16 cellular contexts compared by ENCODE assay signal in genomic region chr1:34844252-34844634, GRCh38. TPM values are rescaled to one million over a fixed set of nuclear protein-coding genes. Genes with fewer than 3 reads are reported as not detected.
A peak's percentile ranks its signal among the peaks of the same experiment; 100 is the strongest.
DNase-seq lines count a peak whose midpoint lies in the region; ATAC-seq and TF ChIP-seq lines count a peak whose summit lies in the region.
"Had no signal": no experiment of that assay in that cellular context is flagged by ENCODE, and none has a peak within 500 bp of the region (broad histone marks: within the 10 kb centered on the region; RNA-seq: fewer than 3 reads in every experiment).

No MANE protein-coding gene starts in this region.

- H3K27ac ChIP-seq in HUES6 (ENCODE audit: low read depth, low read length) (no peak overlapping the region), PC-3 (ENCODE audit: low read length) (no peak overlapping the region), right cardiac atrium (ENCODE audit: low read length) (peak overlapping the region; percentile 43), psoas muscle (peak overlapping the region; percentile 58)
- H3K27ac ChIP-seq: Peyer's patch had no signal

- H3K27me3 ChIP-seq in HUES6 (ENCODE audit: control insufficient read depth, insufficient read depth, low read length) (no peaks in the 10 kb centered on the region), PC-3 (ENCODE audit: low read length) (no peaks in the 10 kb centered on the region), right cardiac atrium (ENCODE audit: control insufficient read depth, insufficient read depth) (no peaks in the 10 kb centered on the region), psoas muscle (ENCODE audit: insufficient read depth in 3 of 3, low read length in 2 of 3) (no peaks in the 10 kb centered on the region)
- H3K27me3 ChIP-seq: Peyer's patch, transverse colon had no signal

- H3K9me3 ChIP-seq in HUES6 (ENCODE audit: control insufficient read depth, insufficient read depth, low read depth, low read length) (no peaks in the 10 kb centered on the region), PC-3 (ENCODE audit: low read length) (no peaks in the 10 kb centered on the region), right cardiac atrium (ENCODE audit: control insufficient read depth, low read length) (no peaks in the 10 kb centered on the region), psoas muscle (no peaks in the 10 kb centered on the region)
- H3K9me3 ChIP-seq: Peyer's patch, transverse colon had no signal

- peak; percentile 68 for DNase-seq in PC-3
- DNase-seq in right cardiac atrium, result no peak
- no peak for DNase-seq in psoas muscle
- no peak for DNase-seq in activated gamma-delta T cell (lab: John Stamatoyannopoulos, UW)
- no peak for DNase-seq in NCI-H2029 treated with DMSO at 0.1 percent for 48 hours (lab: John Stamatoyannopoulos, UW)
- DNase-seq: activated CD4-positive, alpha-beta T cell treated with anti-CD3 and anti-CD28 coated beads for 1 hour; activated naive CD8-positive, alpha-beta T cell treated with anti-CD3 and anti-CD28 coated beads, Interleukin-2, amount 10 ng/mL, durations not matched to agents 7 days and 5 days; kidney; naive B cell; Peyer's patch; stimulated activated CD4-positive, alpha-beta T cell treated with anti-CD3 and anti-CD28 coated beads, Interleukin-4, amount 100 ng/mL, for 1 hour; T-helper 17 cell; transverse colon had no signal

- H3K9me2 ChIP-seq in PC-3 (replicated peaks; ENCODE audit: low read length), result no peaks in the 10 kb centered on the region

- H2AFZ ChIP-seq in PC-3 (ENCODE audit: low read length), result no peak overlapping the region

- H3F3A ChIP-seq in PC-3 (ENCODE audit: low read length, unreplicated experiment), result no peaks in the 10 kb centered on the region

- POLR2A ChIA-PET in PC-3 (lab: Charles Lee; ENCODE audit: unreplicated experiment), result no interaction called here

- H4K20me1 ChIP-seq in PC-3 (ENCODE audit: low read length), result no peaks in the 10 kb centered on the region

- intact Hi-C loops in PC-3 (cut with micrococcal nuclease), result no loop called here
- intact Hi-C loops in right cardiac atrium (cut with DNase I), result no loop called here
- intact Hi-C loops in psoas muscle (cut with DNase I), result no loop called here

- 0 out of 2 replicates have a peak overlapping the region, but pooled peaks have one; percentile 32 for H3K4me2 ChIP-seq in PC-3 (ENCODE audit: low read length)

- peak overlapping the region; percentile 31 for H3K9ac ChIP-seq in HUES6 (ENCODE audit: low read length)
- no peak overlapping the region for H3K9ac ChIP-seq in PC-3 (ENCODE audit: low read length)

- peaks cover 43% of the 10 kb centered on the region for H3K4me1 ChIP-seq in HUES6 (ENCODE audit: control insufficient read depth, insufficient read depth, low read length)
- peaks cover 12% of the 10 kb centered on the region; the same call in 1 of the 2 replicates for H3K4me1 ChIP-seq in PC-3 (ENCODE audit: insufficient read depth, low read length)
- peaks cover 19% of the 10 kb centered on the region for H3K4me1 ChIP-seq in right cardiac atrium (ENCODE audit: control insufficient read depth, insufficient read depth, low read length)
- peaks cover 17% of the 10 kb centered on the region for H3K4me1 ChIP-seq in psoas muscle
- H3K4me1 ChIP-seq: Peyer's patch, transverse colon had no signal

- no peaks in the 10 kb centered on the region for H3K79me2 ChIP-seq in PC-3 (ENCODE audit: low read length)

- WGBS in right cardiac atrium, result 59% methylated on average over 4 of the region's 4 CpGs
- WGBS in psoas muscle, 3 donors, result 61 to 68% (median 63%) methylated on average over 4 of the region's 4 CpGs

- no peak for TF ChIP-seq CTCF in PC-3 (conservative IDR thresholded peaks at IDR 0.05; ENCODE audit: low read depth, low read length)
- TF ChIP-seq CTCF in psoas muscle (IDR thresholded peaks at IDR 0.05), result no peak

- no TSS peak for BruUV-seq in PC-3 (replicated peaks; lab: Mats Ljungman, UMichigan)

- CTCF ChIA-PET in PC-3 (lab: Charles Lee), result no interaction called here

- H3K36me3 ChIP-seq in HUES6 (ENCODE audit: control insufficient read depth, insufficient read depth, low read length) (no peaks in the 10 kb centered on the region), PC-3 (ENCODE audit: low read depth, low read length) (no peaks in the 10 kb centered on the region), psoas muscle (ENCODE audit: insufficient read depth in 1 of 2, low read depth in 1 of 2) (peaks cover 0 to 1% of the 10 kb centered on the region in 2 donors)
- H3K36me3 ChIP-seq: transverse colon had no signal

- peak overlapping the region; percentile 17; the same call in 1 of the 2 replicates for H3K4me3 ChIP-seq in HUES6 (ENCODE audit: low read depth, low read length)
- H3K4me3 ChIP-seq in PC-3 (ENCODE audit: low read length), result no peak overlapping the region
- H3K4me3 ChIP-seq in right cardiac atrium (ENCODE audit: low read length), result no peak overlapping the region
- H3K4me3 ChIP-seq in psoas muscle, result no peak overlapping the region
- H3K4me3 ChIP-seq: Peyer's patch, transverse colon had no signal

- ATAC-seq in PC-3 (no peak), right cardiac atrium (peak in 1 of 2 donors; percentile 12), psoas muscle (no peak), HG03039 (IDR thresholded peaks at IDR 0.05; ENCODE audit: unreplicated experiment) (no peak)
- ATAC-seq: T-helper 17 cell had no signal

RNA-seq across cellular contexts. Expression of gene SMIM12, which starts 15.3 kb away (rescaled TPM):
- total RNA-seq in PC-3 (2014; rRNA removed), result 47.2 and 53.0 TPM in 2 replicates
- 10 to 100 TPM; 39.2 to 58.7 (median 40.8) TPM for total RNA-seq in right cardiac atrium
- polyA plus RNA-seq in right cardiac atrium, result 35.3 TPM
- 10 to 100 TPM; 17.9 to 66.5 (median 45.8) TPM for total RNA-seq in psoas muscle
- polyA plus RNA-seq in psoas muscle, result 100 to 1,000 TPM in 2 of 3 donors, 10 to 100 TPM in 1; 59.2 to 140 (median 101) TPM

RNA-seq across cellular contexts. Expression of gene GJA4, which starts 51.4 kb away (rescaled TPM):
- not detected in 2 replicates for total RNA-seq in PC-3 (2014; rRNA removed)
- total RNA-seq in right cardiac atrium, result 10 to 100 TPM; 18.0 to 31.4 (median 27.0) TPM
- 28.0 TPM for polyA plus RNA-seq in right cardiac atrium
- total RNA-seq in psoas muscle, result 10 to 100 TPM in 2 of 4 donors, 1 to 10 TPM in 2; 9.1 to 19.7 (median 11.0) TPM
- polyA plus RNA-seq in psoas muscle, result 10 to 100 TPM in 2 of 3 donors, 1 to 10 TPM in 1; 9.3 to 13.0 (median 11.6) TPM
- total RNA-seq: activated naive CD8-positive, alpha-beta T cell treated with anti-CD3 and anti-CD28 coated beads, Interleukin-2, amount 10 ng/mL, durations not matched to agents 7 days and 5 days; NCI-H460 had no signal

Comparison
In these comparisons a context has a peak if more than half of its experiments do, and no peak if none do; other contexts are left out.
1. H3K27ac ChIP-seq: peak in right cardiac atrium (single experiment) and psoas muscle (single experiment); none in HUES6 (single experiment) and PC-3 (single experiment).
2. RNA of gene GJA4, which starts 51.4 kb away (total RNA-seq): 18.0 to 31.4 TPM in right cardiac atrium and 9.1 to 19.7 TPM in psoas muscle; not detected in PC-3; every median in the first group is over 10 times any median in the second.